15 cellular contexts compared by ENCODE assay signal in genomic region chr7:5755704-5756131, GRCh38. TPM values are rescaled to one million over a fixed set of nuclear protein-coding genes. Genes with fewer than 3 reads are reported as not detected.
DNase-seq lines count a peak whose midpoint lies in the region; ATAC-seq, FAIRE-seq and TF ChIP-seq lines count a peak whose summit lies in the region.
"Had no signal": no experiment of that assay in that cellular context is flagged by ENCODE, and none has a peak within 500 bp of the region (broad histone marks: within the 10 kb centered on the region; RNA-seq: fewer than 3 reads in every experiment).

No MANE protein-coding gene starts in this region.

- H3K9me3 ChIP-seq in PC-3 (ENCODE audit: low read length): no peaks in the 10 kb centered on the region
- H3K9me3 ChIP-seq in endothelial cell of umbilical vein (replicated peaks; ENCODE audit: control insufficient read depth, insufficient read depth, low read length): no peaks in the 10 kb centered on the region
- no peaks in the 10 kb centered on the region for H3K9me3 ChIP-seq in gastrocnemius medialis
- H3K9me3 ChIP-seq: BLaER1, transverse colon had no signal

- no peaks in the 10 kb centered on the region for H3F3A ChIP-seq in PC-3 (ENCODE audit: low read length, unreplicated experiment)

- TF ChIP-seq CTCF in activated CD8-positive, alpha-beta T cell treated with anti-CD3 and anti-CD28 coated beads for 36 hours (IDR thresholded peaks at IDR 0.05): no peak
- TF ChIP-seq CTCF in PC-3 (conservative IDR thresholded peaks at IDR 0.05; ENCODE audit: low read depth, low read length): no peak
- TF ChIP-seq CTCF in endothelial cell of umbilical vein (IDR thresholded peaks at IDR 0.05; ENCODE audit: extremely low read depth in 1 of 2, insufficient read depth in 1 of 2, low read depth in 1 of 2, low read length in 2 of 2): no peak
- TF ChIP-seq CTCF in gastrocnemius medialis (IDR thresholded peaks at IDR 0.05 in 4 of 5, conservative IDR thresholded peaks at IDR 0.05 in 1 of 5): no peak

- peaks cover 10% of the 10 kb centered on the region for H3K4me1 Mint-ChIP-seq in activated CD8-positive, alpha-beta T cell treated with anti-CD3 and anti-CD28 coated beads for 36 hours (ENCODE audit: low read depth)
- peaks cover 7% of the 10 kb centered on the region for H3K4me1 Mint-ChIP-seq in activated CD8-positive, alpha-beta T cell treated with anti-CD3 and anti-CD28 coated beads, Interleukin-2, amount 10 ng/mL, durations not matched to agents 7 days and 5 days (ENCODE audit: low read depth)

- CTCF ChIA-PET in activated CD8-positive, alpha-beta T cell treated with anti-CD3 and anti-CD28 coated beads for 36 hours (lab: Charles Lee): interaction anchor here (1.0 kb wide), 1 partner anchor 7 kb away, joined by 4 read pairs; no protein-coding TSS in a partner anchor
- CTCF ChIA-PET in activated CD8-positive, alpha-beta T cell treated with anti-CD3 and anti-CD28 coated beads, Interleukin-2, amount 10 ng/mL, durations not matched to agents 7 days and 5 days (lab: Charles Lee): no interaction called here
- CTCF ChIA-PET in PC-3 (lab: Charles Lee) (no interaction called here), endothelial cell of umbilical vein (lab: Charles Lee) (interaction anchor here (0.9 to 2.1 kb wide), 3 partner anchors 8 to 23 kb away, joined by 3 to 5 read pairs (median 3); no protein-coding TSS in a partner anchor)

- H3K4me3 Mint-ChIP-seq in activated CD8-positive, alpha-beta T cell treated with anti-CD3 and anti-CD28 coated beads for 36 hours: no peak overlapping the region
- H3K4me3 Mint-ChIP-seq in activated CD8-positive, alpha-beta T cell treated with anti-CD3 and anti-CD28 coated beads, Interleukin-2, amount 10 ng/mL, durations not matched to agents 7 days and 5 days: no peak overlapping the region
- H3K4me3 Mint-ChIP-seq: activated naive CD4-positive, alpha-beta T cell treated with anti-CD3 and anti-CD28 coated beads, Interleukin-2, amount 10 ng/mL, durations not matched to agents 7 days and 5 days; naive B cell had no signal

- no peak overlapping the region for H3K9ac ChIP-seq in PC-3 (ENCODE audit: low read length)
- H3K9ac ChIP-seq in endothelial cell of umbilical vein (replicated peaks; ENCODE audit: extremely low read depth, insufficient read depth, low read length): no peak overlapping the region
- H3K9ac ChIP-seq: BLaER1 had no signal

- no peak for TF ChIP-seq POLR2A in endothelial cell of umbilical vein (IDR thresholded peaks at IDR 0.05; ENCODE audit: low read depth, low read length)
- TF ChIP-seq POLR2A in gastrocnemius medialis (IDR thresholded peaks at IDR 0.05): no peak

- BruUV-seq in PC-3 (replicated peaks; lab: Mats Ljungman, UMichigan) (no TSS peak), endothelial cell of umbilical vein (replicated peaks; lab: Mats Ljungman, UMichigan) (no TSS peak)

- peaks cover 35% of the 10 kb centered on the region for H3K36me3 ChIP-seq in PC-3 (ENCODE audit: low read depth, low read length)
- H3K36me3 ChIP-seq in endothelial cell of umbilical vein (ENCODE audit: control insufficient read depth in 2 of 2, extremely low read depth in 1 of 2, insufficient read depth in 2 of 2, low read length in 2 of 2): peaks cover 3 to 14% of the 10 kb centered on the region in 2 experiments
- H3K36me3 ChIP-seq in gastrocnemius medialis: peaks cover under 1 to 50% of the 10 kb centered on the region in 2 donors

- ATAC-seq in activated CD8-positive, alpha-beta T cell treated with anti-CD3 and anti-CD28 coated beads for 36 hours: no peak
- no peak for ATAC-seq in activated CD8-positive, alpha-beta T cell treated with anti-CD3 and anti-CD28 coated beads, Interleukin-2, amount 10 ng/mL, durations not matched to agents 7 days and 5 days
- ATAC-seq in PC-3: peak; percentile 18; the same call in 1 of the 2 replicates
- peak; percentile 53 to 63 for ATAC-seq in gastrocnemius medialis
- no peak for ATAC-seq in HG03571 (IDR thresholded peaks at IDR 0.05; ENCODE audit: unreplicated experiment)
- no peak for ATAC-seq in HG03354 (IDR thresholded peaks at IDR 0.05; ENCODE audit: poor library complexity, severe bottlenecking, unreplicated experiment)
- ATAC-seq: GM12878 had no signal

- FAIRE-seq in endothelial cell of umbilical vein (lab: Jason Lieb, UNC): peak; percentile 68
- FAIRE-seq: GM12878 had no signal

- intact Hi-C loops in activated CD8-positive, alpha-beta T cell treated with anti-CD3 and anti-CD28 coated beads for 36 hours (cut with micrococcal nuclease): no loop called here
- intact Hi-C loops in PC-3 (cut with micrococcal nuclease) (no loop called here), endothelial cell of umbilical vein (cut with micrococcal nuclease) (no loop called here), gastrocnemius medialis (cut with DNase I; ENCODE audit: low total_unique reads) (no loop called here)

- no peaks in the 10 kb centered on the region for H3K9me3 Mint-ChIP-seq in activated CD8-positive, alpha-beta T cell treated with anti-CD3 and anti-CD28 coated beads for 36 hours
- H3K9me3 Mint-ChIP-seq in activated CD8-positive, alpha-beta T cell treated with anti-CD3 and anti-CD28 coated beads, Interleukin-2, amount 10 ng/mL, durations not matched to agents 7 days and 5 days (ENCODE audit: insufficient read depth): no peaks in the 10 kb centered on the region
- H3K9me3 Mint-ChIP-seq: activated naive CD4-positive, alpha-beta T cell treated with anti-CD3 and anti-CD28 coated beads, Interleukin-2, amount 10 ng/mL, durations not matched to agents 7 days and 5 days; naive B cell had no signal

- H3K79me2 ChIP-seq in PC-3 (ENCODE audit: low read length): 0 out of 2 replicates have a peak, but pooled peaks cover 3% of the 10 kb centered on the region
- peaks cover 12% of the 10 kb centered on the region for H3K79me2 ChIP-seq in endothelial cell of umbilical vein (ENCODE audit: control insufficient read depth, insufficient read depth, low read length)

- dilution Hi-C loops in endothelial cell of umbilical vein (cut with MboI; ENCODE audit: extremely low pct_ligation_motif_present, low sequenced_read_pairs): no loop called here

- no peak overlapping the region for H3K4me3 ChIP-seq in PC-3 (ENCODE audit: low read length)
- H3K4me3 ChIP-seq in endothelial cell of umbilical vein (replicated peaks in 1 of 3; ENCODE audit: insufficient read depth in 1 of 3, low read depth in 1 of 3, low read length in 3 of 3): no peak overlapping the region
- no peak overlapping the region for H3K4me3 ChIP-seq in gastrocnemius medialis
- H3K4me3 ChIP-seq: BLaER1, GM12878, transverse colon had no signal

- H3K4me1 ChIP-seq in PC-3 (ENCODE audit: insufficient read depth, low read length) (no peaks in the 10 kb centered on the region), endothelial cell of umbilical vein (ENCODE audit: control insufficient read depth, extremely low read depth, insufficient read depth, low read length) (peaks cover 3% of the 10 kb centered on the region), gastrocnemius medialis (peaks cover 0 to 7% of the 10 kb centered on the region in 2 donors)

- H3K27me3 ChIP-seq in PC-3 (ENCODE audit: low read length) (no peaks in the 10 kb centered on the region), endothelial cell of umbilical vein (ENCODE audit: control insufficient read depth in 2 of 2, insufficient read depth in 2 of 2, low read length in 2 of 2) (no peaks in the 10 kb centered on the region), gastrocnemius medialis (no peaks in the 10 kb centered on the region)
- H3K27me3 ChIP-seq: BLaER1, transverse colon had no signal

- H3K4me2 ChIP-seq in PC-3 (ENCODE audit: low read length): no peak overlapping the region
- H3K4me2 ChIP-seq in endothelial cell of umbilical vein (ENCODE audit: insufficient read depth, low read length): no peak overlapping the region
- H3K4me2 ChIP-seq: BLaER1 had no signal

- POLR2A ChIA-PET in activated CD8-positive, alpha-beta T cell treated with anti-CD3 and anti-CD28 coated beads for 36 hours (lab: Charles Lee): interaction anchor here (1.4 kb wide), 1 partner anchor 11 kb away, joined by 3 read pairs; no protein-coding TSS in a partner anchor
- POLR2A ChIA-PET in activated CD8-positive, alpha-beta T cell treated with anti-CD3 and anti-CD28 coated beads, Interleukin-2, amount 10 ng/mL, durations not matched to agents 7 days and 5 days (lab: Charles Lee): no interaction called here
- POLR2A ChIA-PET in PC-3 (lab: Charles Lee; ENCODE audit: unreplicated experiment): no interaction called here
- POLR2A ChIA-PET in endothelial cell of umbilical vein (lab: Charles Lee): interaction anchor here (0.6 kb wide), 1 partner anchor 8 kb away, joined by 4 read pairs; no protein-coding TSS in a partner anchor

- H3K9me2 ChIP-seq in PC-3 (replicated peaks; ENCODE audit: low read length): no peaks in the 10 kb centered on the region

- no peaks in the 10 kb centered on the region for H3K27me3 Mint-ChIP-seq in activated CD8-positive, alpha-beta T cell treated with anti-CD3 and anti-CD28 coated beads for 36 hours
- no peaks in the 10 kb centered on the region for H3K27me3 Mint-ChIP-seq in activated CD8-positive, alpha-beta T cell treated with anti-CD3 and anti-CD28 coated beads, Interleukin-2, amount 10 ng/mL, durations not matched to agents 7 days and 5 days (ENCODE audit: low read depth)
- H3K27me3 Mint-ChIP-seq: activated naive CD4-positive, alpha-beta T cell treated with anti-CD3 and anti-CD28 coated beads, Interleukin-2, amount 10 ng/mL, durations not matched to agents 7 days and 5 days; naive B cell had no signal

- H3K9me1 ChIP-seq in endothelial cell of umbilical vein (replicated peaks; ENCODE audit: control insufficient read depth, extremely low read depth, insufficient read depth, low read length): no peaks in the 10 kb centered on the region

- peaks cover 34% of the 10 kb centered on the region for H3K36me3 Mint-ChIP-seq in activated CD8-positive, alpha-beta T cell treated with anti-CD3 and anti-CD28 coated beads for 36 hours (ENCODE audit: low read depth)
- peaks cover 33% of the 10 kb centered on the region for H3K36me3 Mint-ChIP-seq in activated CD8-positive, alpha-beta T cell treated with anti-CD3 and anti-CD28 coated beads, Interleukin-2, amount 10 ng/mL, durations not matched to agents 7 days and 5 days (ENCODE audit: low read depth)

- H2AFZ ChIP-seq in PC-3 (ENCODE audit: low read length) (no peak overlapping the region), endothelial cell of umbilical vein (ENCODE audit: low read depth, low read length) (no peak overlapping the region)

- H3K27ac Mint-ChIP-seq in activated CD8-positive, alpha-beta T cell treated with anti-CD3 and anti-CD28 coated beads for 36 hours: peak overlapping the region; percentile 20
- no peak overlapping the region for H3K27ac Mint-ChIP-seq in activated CD8-positive, alpha-beta T cell treated with anti-CD3 and anti-CD28 coated beads, Interleukin-2, amount 10 ng/mL, durations not matched to agents 7 days and 5 days
- H3K27ac Mint-ChIP-seq: activated naive CD4-positive, alpha-beta T cell treated with anti-CD3 and anti-CD28 coated beads, Interleukin-2, amount 10 ng/mL, durations not matched to agents 7 days and 5 days; naive B cell had no signal

- no peak overlapping the region for H3K27ac ChIP-seq in PC-3 (ENCODE audit: low read length)
- no peak overlapping the region for H3K27ac ChIP-seq in endothelial cell of umbilical vein (ENCODE audit: insufficient read depth, low read depth, low read length)
- H3K27ac ChIP-seq in gastrocnemius medialis: peak overlapping the region in 1 of 4 donors; percentile 15
- H3K27ac ChIP-seq: BLaER1 had no signal

- in situ Hi-C loops in gastrocnemius medialis (cut with MboI; ENCODE audit: low sequenced_read_pairs in 4 of 4): no loop called here

- no peak for DNase-seq in activated CD8-positive, alpha-beta T cell treated with anti-CD3 and anti-CD28 coated beads for 36 hours
- DNase-seq in activated CD8-positive, alpha-beta T cell treated with anti-CD3 and anti-CD28 coated beads, Interleukin-2, amount 10 ng/mL, durations not matched to agents 7 days and 5 days: no peak
- DNase-seq in PC-3 (no peak), endothelial cell of umbilical vein (ENCODE audit: low read depth, low spot score) (peak; percentile 16), gastrocnemius medialis (no peak), germinal center (ENCODE audit: low spot score) (no peak)
- DNase-seq: activated naive CD4-positive, alpha-beta T cell treated with anti-CD3 and anti-CD28 coated beads, Interleukin-2, amount 10 ng/mL, durations not matched to agents 7 days and 5 days; naive B cell; NCI-H2029; T-helper 9 cell; transverse colon had no signal

- H4K20me1 ChIP-seq in PC-3 (ENCODE audit: low read length) (no peaks in the 10 kb centered on the region), endothelial cell of umbilical vein (replicated peaks; ENCODE audit: control insufficient read depth, extremely low read depth, insufficient read depth, low read length) (no peaks in the 10 kb centered on the region)

RNA-seq across cellular contexts. Expression of gene RNF216, which starts 25.7 kb away (rescaled TPM):
- 10 to 100 TPM; 46.2 to 48.0 TPM for total RNA-seq in activated CD8-positive, alpha-beta T cell treated with anti-CD3 and anti-CD28 coated beads for 36 hours
- 10 to 100 TPM; 31.3 to 33.4 TPM for total RNA-seq in activated CD8-positive, alpha-beta T cell treated with anti-CD3 and anti-CD28 coated beads, Interleukin-2, amount 10 ng/mL, durations not matched to agents 7 days and 5 days
- total RNA-seq in PC-3 (2014; rRNA removed): 21.1 and 22.2 TPM in 2 replicates
- 33.2 and 37.1 TPM in 2 replicates for total RNA-seq in endothelial cell of umbilical vein
- polyA plus RNA-seq in endothelial cell of umbilical vein: 16.4 TPM in 2 replicates
- polyA plus RNA-seq in endothelial cell of umbilical vein (2011; cell fraction: cytosol; rRNA removed): 17.3 and 20.8 TPM in 2 replicates
- 46.5 and 50.9 TPM in 2 replicates for polyA plus RNA-seq in endothelial cell of umbilical vein (2011; cell fraction: nucleus; rRNA removed)
- 21.5 and 22.2 TPM in 2 replicates for polyA plus RNA-seq in endothelial cell of umbilical vein (2012)
- 36.3 and 38.8 TPM in 2 replicates for polyA minus RNA-seq in endothelial cell of umbilical vein
- 19.4 TPM for polyA minus RNA-seq in endothelial cell of umbilical vein (2011; cell fraction: cytosol; rRNA and poly(A)+ RNA removed)
- 55.5 and 68.0 TPM in 2 replicates for polyA minus RNA-seq in endothelial cell of umbilical vein (2011; cell fraction: nucleus; rRNA and poly(A)+ RNA removed)
- total RNA-seq in gastrocnemius medialis: 10 to 100 TPM; 25.4 to 33.0 (median 26.8) TPM

Comparison
In these comparisons a context has a peak if more than half of its experiments do, and no peak if none do; other contexts are left out.
1. CTCF ChIA-PET loops: an anchor here in activated CD8-positive, alpha-beta T cell treated with anti-CD3 and anti-CD28 coated beads for 36 hours (1.0 kb wide) and endothelial cell of umbilical vein (0.9 to 2.1 kb wide); none called in activated CD8-positive, alpha-beta T cell treated with anti-CD3 and anti-CD28 coated beads, Interleukin-2, amount 10 ng/mL, durations not matched to agents 7 days and 5 days and PC-3.
2. POLR2A ChIA-PET loops: an anchor here in activated CD8-positive, alpha-beta T cell treated with anti-CD3 and anti-CD28 coated beads for 36 hours (1.4 kb wide) and endothelial cell of umbilical vein (0.6 kb wide); none called in activated CD8-positive, alpha-beta T cell treated with anti-CD3 and anti-CD28 coated beads, Interleukin-2, amount 10 ng/mL, durations not matched to agents 7 days and 5 days and PC-3.
3. ATAC-seq: peak in PC-3 (single experiment) and gastrocnemius medialis (2 of 2); none in activated CD8-positive, alpha-beta T cell treated with anti-CD3 and anti-CD28 coated beads for 36 hours (single experiment), activated CD8-positive, alpha-beta T cell treated with anti-CD3 and anti-CD28 coated beads, Interleukin-2, amount 10 ng/mL, durations not matched to agents 7 days and 5 days (single experiment), HG03571 (single experiment) and HG03354 (single experiment).